ENCODE assay signal across 27 cellular contexts in genomic region chr4:26214994-26215393, GRCh38.
"Had no signal": no experiment of that assay in that cellular context is flagged by ENCODE, and none has a peak within 500 bp of the region (broad histone marks: within the 10 kb centered on the region; RNA-seq: fewer than 3 reads in every experiment).

No MANE protein-coding gene starts in this region.

- H3K4me3 ChIP-seq: colonic mucosa, coronary artery, dorsolateral prefrontal cortex, esophagus muscularis mucosa, esophagus squamous epithelium, gastrocnemius medialis, gastroesophageal sphincter, heart left ventricle, heart right ventricle had no signal

- H3K27ac ChIP-seq: colonic mucosa, coronary artery, epithelial cell of prostate, esophagus muscularis mucosa, esophagus squamous epithelium, foreskin keratinocyte, gastrocnemius medialis, gastroesophageal sphincter, heart left ventricle, heart right ventricle had no signal

- H3K4me3 Mint-ChIP-seq: effector memory CD8-positive, alpha-beta T cell; endodermal cell had no signal

- H3K9me3 ChIP-seq: colonic mucosa, esophagus muscularis mucosa, esophagus squamous epithelium, gastrocnemius medialis, gastroesophageal sphincter, heart left ventricle, heart right ventricle had no signal

- H3K27ac Mint-ChIP-seq: endodermal cell had no signal

- DNase-seq: colonic mucosa; cortex of kidney; dermis blood vessel endothelial cell; dorsolateral prefrontal cortex; effector CD4-positive, alpha-beta T cell; effector CD8-positive, alpha-beta T cell; effector memory CD4-positive, alpha-beta T cell; effector memory CD8-positive, alpha-beta T cell; endodermal cell; erythroblast; esophagus squamous epithelium; foreskin keratinocyte; foreskin melanocyte; gastrocnemius medialis; glutamatergic neuron; head of caudate nucleus; heart left ventricle; heart right ventricle had no signal

- H3K9me3 Mint-ChIP-seq: effector memory CD8-positive, alpha-beta T cell; endodermal cell had no signal

- FAIRE-seq: colon, endometrium, endothelial cell of umbilical vein, frontal cortex had no signal

- ATAC-seq: effector memory CD8-positive, alpha-beta T cell; esophagus mucosa; foreskin keratinocyte; gastrocnemius medialis; gastroesophageal sphincter; heart left ventricle; heart right ventricle had no signal

- H3K36me3 ChIP-seq: colonic mucosa, esophagus muscularis mucosa, esophagus squamous epithelium, gastrocnemius medialis, gastroesophageal sphincter, heart left ventricle, heart right ventricle had no signal

- H3K4me1 ChIP-seq: colonic mucosa, esophagus muscularis mucosa, foreskin keratinocyte, gastrocnemius medialis, gastroesophageal sphincter had no signal

- H3K27me3 ChIP-seq: colonic mucosa, gastrocnemius medialis had no signal
